In genomic region chr9:110008663-110009062, GRCh38 we compare ENCODE assay signal across 1 cellular context.
TF ChIP-seq lines count a peak whose summit lies in the region.

No MANE protein-coding gene starts in this region.

TF ChIP-seq in GM12878, 131 proteins besides CTCF, POLR2A, EP300 and RAD21 (continued from another document):
- no peak for TF ChIP-seq RBBP5 (conservative IDR thresholded peaks at IDR 0.05)
- TF ChIP-seq STAT3 (IDR thresholded peaks at IDR 0.05; ENCODE audit: low read depth, low read length), result no peak
- no peak for TF ChIP-seq EZH2 (IDR thresholded peaks at IDR 0.05; ENCODE audit: borderline replicate concordance, control insufficient read depth, low read depth, low read length)
- TF ChIP-seq TCF7 (IDR thresholded peaks at IDR 0.05; ENCODE audit: borderline replicate concordance), result no peak
- TF ChIP-seq CREB1 (IDR thresholded peaks at IDR 0.05; ENCODE audit: low read depth), result no peak
- no peak for TF ChIP-seq HDAC2 (IDR thresholded peaks at IDR 0.05)
- TF ChIP-seq, protein P1, sequence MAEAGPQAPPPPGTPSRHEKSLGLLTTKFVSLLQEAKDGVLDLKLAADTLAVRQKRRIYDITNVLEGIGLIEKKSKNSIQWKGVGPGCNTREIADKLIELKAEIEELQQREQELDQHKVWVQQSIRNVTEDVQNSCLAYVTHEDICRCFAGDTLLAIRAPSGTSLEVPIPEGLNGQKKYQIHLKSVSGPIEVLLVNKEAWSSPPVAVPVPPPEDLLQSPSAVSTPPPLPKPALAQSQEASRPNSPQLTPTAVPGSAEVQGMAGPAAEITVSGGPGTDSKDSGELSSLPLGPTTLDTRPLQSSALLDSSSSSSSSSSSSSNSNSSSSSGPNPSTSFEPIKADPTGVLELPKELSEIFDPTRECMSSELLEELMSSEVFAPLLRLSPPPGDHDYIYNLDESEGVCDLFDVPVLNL (IDR thresholded peaks at IDR 0.05; ENCODE audit: low read depth, low read length), result no peak
- peak; percentile 74 for TF ChIP-seq USF1 (IDR thresholded peaks at IDR 0.05; ENCODE audit: borderline replicate concordance, extremely low read length, insufficient read depth, low read depth, low read length)
